27 cellular contexts compared by ENCODE assay signal in genomic region chr1:213268221-213268620, GRCh38.
DNase-seq lines count a peak whose midpoint lies in the region; ATAC-seq, FAIRE-seq and TF ChIP-seq lines count a peak whose summit lies in the region.
"Had no signal": no experiment of that assay in that cellular context is flagged by ENCODE, and none has a peak within 500 bp of the region (broad histone marks: within the 10 kb centered on the region; RNA-seq: fewer than 3 reads in every experiment).

No MANE protein-coding gene starts in this region.

- dilution Hi-C loops in mammary epithelial cell (cut with HindIII; ENCODE audit: low sequenced_read_pairs) = no loop called here

- H3K9me3 Mint-ChIP-seq in activated T-cell treated with anti-CD3 and anti-CD28 coated beads, Interleukin-2, amount 50 U/mL, for 4 hours = peaks cover 21% of the 10 kb centered on the region
- H3K9me3 Mint-ChIP-seq: activated CD4-positive, alpha-beta memory T cell treated with anti-CD3 and anti-CD28 coated beads, Interleukin-2, amount 10 ng/mL, durations not matched to agents 7 days and 5 days; T-helper 2 cell treated with Interferon-gamma antibody and Interleukin-4, amounts not matched to agents 5 μg/mL and 100 μg/mL, for 36 hours had no signal

- TF ChIP-seq POLR2A in breast epithelium (IDR thresholded peaks at IDR 0.05) = no peak

- H3K9ac ChIP-seq in mammary epithelial cell (ENCODE audit: insufficient read depth, low read length) = no peak overlapping the region
- H3K9ac ChIP-seq: BLaER1 had no signal

- DNase-seq in mammary epithelial cell = peak; percentile 43
- DNase-seq in breast epithelium (ENCODE audit: low spot score in 2 of 2) = no peak
- DNase-seq in frontal cortex (ENCODE audit: low spot score in 2 of 2) = no peak
- DNase-seq in activated CD4-positive, alpha-beta T cell treated with anti-CD3 and anti-CD28 coated beads, Interleukin-2, amount 50 U/mL, for 1 hour = no peak
- DNase-seq in stimulated activated naive CD4-positive, alpha-beta T cell (lab: John Stamatoyannopoulos, UW) = no peak
- DNase-seq in activated T-cell treated with anti-CD3 and anti-CD28 coated beads, Interleukin-2, amount 50 U/mL, for 4 hours = no peak
- DNase-seq: activated CD4-positive, alpha-beta memory T cell treated with anti-CD3 and anti-CD28 coated beads, Interleukin-2, amount 10 ng/mL, durations not matched to agents 7 days and 5 days; activated gamma-delta T cell treated with Interleukin-2 at 50 U/mL for 16 hours; Caco-2; gastrocnemius medialis; MG63; naive thymus-derived CD4-positive, alpha-beta T cell; NCI-H1417 treated with DMSO at 0.1 percent for 48 hours; NCI-H524; stimulated activated CD4-positive, alpha-beta T cell treated with anti-CD3 and anti-CD28 coated beads, Interleukin-12 subunit alpha, Interleukin-12 subunit beta, amount 100 ng/mL, for 4 hours; stimulated activated naive CD8-positive, alpha-beta T cell treated with anti-CD3 and anti-CD28 coated beads, Interleukin-15, amount 100 ng/mL, for 72 hours had no signal

- intact Hi-C loops in mammary epithelial cell (cut with micrococcal nuclease) (no loop called here), breast epithelium (cut with DNase I; ENCODE audit: low total_unique reads) (no loop called here)

- no peaks in the 10 kb centered on the region for H3K36me3 ChIP-seq in mammary epithelial cell (ENCODE audit: insufficient read depth, low read length)
- H3K36me3 ChIP-seq in breast epithelium = no peaks in the 10 kb centered on the region
- H3K36me3 ChIP-seq: gastrocnemius medialis had no signal

- H3K4me1 ChIP-seq in mammary epithelial cell (ENCODE audit: insufficient read depth, low read length) (peaks cover 3% of the 10 kb centered on the region), breast epithelium (no peaks in the 10 kb centered on the region)
- H3K4me1 ChIP-seq: BLaER1, Caco-2, right atrium auricular region, tibial nerve had no signal

- no peaks in the 10 kb centered on the region for H3K79me2 ChIP-seq in mammary epithelial cell (ENCODE audit: insufficient read depth, low read length)

- BruUV-seq in mammary epithelial cell (replicated peaks; lab: Mats Ljungman, UMichigan) = no TSS peak

- H3K36me3 Mint-ChIP-seq in activated T-cell treated with anti-CD3 and anti-CD28 coated beads, Interleukin-2, amount 50 U/mL, for 4 hours (ENCODE audit: insufficient read depth) = peaks cover 60% of the 10 kb centered on the region

- H3K27ac ChIP-seq in mammary epithelial cell (ENCODE audit: insufficient read depth, low read depth, low read length) (no peak overlapping the region), breast epithelium (no peak overlapping the region)
- H3K27ac ChIP-seq: 22Rv1, BLaER1, gastrocnemius medialis, HL-60, right atrium auricular region, RWPE1, SK-N-MC, tibial nerve had no signal

- H3K27me3 ChIP-seq in mammary epithelial cell (ENCODE audit: insufficient read depth, low read length) (no peaks in the 10 kb centered on the region), breast epithelium (no peaks in the 10 kb centered on the region)
- H3K27me3 ChIP-seq: BLaER1, gastrocnemius medialis, MG63, right atrium auricular region, tibial nerve had no signal

- TF ChIP-seq CTCF in mammary epithelial cell (conservative IDR thresholded peaks at IDR 0.05 in 1 of 2, IDR thresholded peaks at IDR 0.05 in 1 of 2; ENCODE audit: extremely low read depth in 1 of 2, insufficient read depth in 1 of 2, low read depth in 1 of 2, low read length in 2 of 2) (no peak), breast epithelium (IDR thresholded peaks at IDR 0.05) (no peak)

- H3K4me1 Mint-ChIP-seq in activated T-cell treated with anti-CD3 and anti-CD28 coated beads, Interleukin-2, amount 50 U/mL, for 4 hours (ENCODE audit: low read depth) = no peaks in the 10 kb centered on the region
- H3K4me1 Mint-ChIP-seq: stimulated activated naive CD8-positive, alpha-beta T cell treated with anti-CD3 and anti-CD28 coated beads, Interleukin-15, amount 100 ng/mL, for 72 hours had no signal

- no peak overlapping the region for H3K4me3 Mint-ChIP-seq in activated T-cell treated with anti-CD3 and anti-CD28 coated beads, Interleukin-2, amount 50 U/mL, for 4 hours
- H3K4me3 Mint-ChIP-seq: activated CD4-positive, alpha-beta memory T cell treated with anti-CD3 and anti-CD28 coated beads, Interleukin-2, amount 10 ng/mL, durations not matched to agents 7 days and 5 days; naive thymus-derived CD4-positive, alpha-beta T cell; stimulated activated naive CD8-positive, alpha-beta T cell treated with anti-CD3 and anti-CD28 coated beads, Interleukin-15, amount 100 ng/mL, for 72 hours; T-helper 2 cell treated with Interferon-gamma antibody and Interleukin-4, amounts not matched to agents 5 μg/mL and 100 μg/mL, for 36 hours had no signal

- FAIRE-seq in TTC549 (lab: Jason Lieb, UNC) (peak; percentile 95), frontal cortex (lab: Jason Lieb, UNC) (peak; percentile 39)
- FAIRE-seq: H1 had no signal

- H3K9me3 ChIP-seq in mammary epithelial cell (replicated peaks; ENCODE audit: insufficient read depth, low read length) (no peaks in the 10 kb centered on the region), breast epithelium (peaks cover 4 to 6% of the 10 kb centered on the region in 2 donors)
- H3K9me3 ChIP-seq: gastrocnemius medialis, MG63, right atrium auricular region had no signal

- in situ Hi-C loops in mammary epithelial cell (cut with MboI; ENCODE audit: low sequenced_read_pairs in 2 of 2) = no loop called here

- H3K27me3 Mint-ChIP-seq in activated T-cell treated with anti-CD3 and anti-CD28 coated beads, Interleukin-2, amount 50 U/mL, for 4 hours (ENCODE audit: low read depth) = no peaks in the 10 kb centered on the region
- H3K27me3 Mint-ChIP-seq: activated CD4-positive, alpha-beta memory T cell treated with anti-CD3 and anti-CD28 coated beads, Interleukin-2, amount 10 ng/mL, durations not matched to agents 7 days and 5 days; naive thymus-derived CD4-positive, alpha-beta T cell; stimulated activated naive CD8-positive, alpha-beta T cell treated with anti-CD3 and anti-CD28 coated beads, Interleukin-15, amount 100 ng/mL, for 72 hours had no signal

- no peak overlapping the region for H3K4me2 ChIP-seq in mammary epithelial cell (ENCODE audit: insufficient read depth, low read depth, low read length)
- H3K4me2 ChIP-seq: BLaER1 had no signal

- H2AFZ ChIP-seq in mammary epithelial cell (ENCODE audit: low read depth, low read length) = no peak overlapping the region

- no peak overlapping the region for H3K4me3 ChIP-seq in mammary epithelial cell (replicated peaks in 1 of 3; ENCODE audit: insufficient read depth in 1 of 3, low read depth in 2 of 3, low read length in 3 of 3)
- no peak overlapping the region for H3K4me3 ChIP-seq in breast epithelium
- H3K4me3 ChIP-seq: BLaER1, gastrocnemius medialis, MG63, right atrium auricular region, SK-N-MC, tibial nerve had no signal

- H4K20me1 ChIP-seq in mammary epithelial cell (ENCODE audit: insufficient read depth, low read length) = no peaks in the 10 kb centered on the region
- H4K20me1 ChIP-seq: BLaER1 had no signal

- CTCF ChIA-PET in mammary epithelial cell (lab: Charles Lee; ENCODE audit: low non-redundant PET) = no interaction called here

- ATAC-seq in HG02840 (IDR thresholded peaks at IDR 0.05; ENCODE audit: low FRiP score, unreplicated experiment) = no peak
- ATAC-seq in activated T-cell treated with anti-CD3 and anti-CD28 coated beads, Interleukin-2, amount 50 U/mL, for 4 hours = no peak
- ATAC-seq: gastrocnemius medialis; naive thymus-derived CD4-positive, alpha-beta T cell; stimulated activated naive CD8-positive, alpha-beta T cell treated with anti-CD3 and anti-CD28 coated beads, Interleukin-15, amount 100 ng/mL, for 72 hours had no signal
